Comparison of ENCODE assay signal across 20 cellular contexts in genomic region chr12:3527181-3527580, GRCh38.
A peak's percentile ranks its signal among the peaks of the same experiment; 100 is the strongest.
DNase-seq lines count a peak whose midpoint lies in the region; ATAC-seq lines count a peak whose summit lies in the region.
"Had no signal": no experiment of that assay in that cellular context is flagged by ENCODE, and none has a peak within 500 bp of the region (broad histone marks: within the 10 kb centered on the region; RNA-seq: fewer than 3 reads in every experiment).

No MANE protein-coding gene starts in this region.

- H3K4me3 ChIP-seq in ACC112 (ENCODE audit: low read depth, low read length), result no peak overlapping the region
- H3K4me3 ChIP-seq: left lung, upper lobe of right lung had no signal

- no peaks in the 10 kb centered on the region for H3K36me3 Mint-ChIP-seq in stimulated activated memory B cell treated with anti-CD40 and anti-IgM and Interleukin-4, amounts not matched to agents 10 μg/mL and 1 μg/mL and 100 μg/mL, for 72 hours

- H3K4me1 Mint-ChIP-seq in stimulated activated memory B cell treated with anti-CD40 and anti-IgM and Interleukin-4, amounts not matched to agents 10 μg/mL and 1 μg/mL and 100 μg/mL, for 72 hours, result no peaks in the 10 kb centered on the region

- no peak overlapping the region for H3K4me3 Mint-ChIP-seq in stimulated activated memory B cell treated with anti-CD40 and anti-IgM and Interleukin-4, amounts not matched to agents 10 μg/mL and 1 μg/mL and 100 μg/mL, for 72 hours
- H3K4me3 Mint-ChIP-seq: naive thymus-derived CD8-positive, alpha-beta T cell had no signal

- DNase-seq in HS-27A (ENCODE audit: low read depth) (peak; percentile 74), SW480 (ENCODE audit: low spot score) (peak; percentile 75), fibroblast of peridontal ligament (ENCODE audit: extremely low read depth) (peak; percentile 28), NCI-H1092 (lab: John Stamatoyannopoulos, UW) (no peak), T1000 (lab: John Stamatoyannopoulos, UW) (no peak)
- DNase-seq in activated CD4-positive, CD25-positive, alpha-beta regulatory T cell (lab: John Stamatoyannopoulos, UW), result no peak
- DNase-seq: activated T-cell treated with anti-CD3 and anti-CD28 coated beads, Interleukin-2, amount 50 U/mL, for 48 hours; aorta; DMS153; effector CD8-positive, alpha-beta T cell; hypothalamus; left lung; naive thymus-derived CD8-positive, alpha-beta T cell; right cardiac atrium; stimulated activated CD4-positive, alpha-beta T cell treated with anti-CD3 and anti-CD28 coated beads, Interleukin-2, amount 100 ng/mL, for 48 hours; upper lobe of right lung had no signal

- ATAC-seq in stimulated activated memory B cell treated with anti-CD40 and anti-IgM and Interleukin-4, amounts not matched to agents 10 μg/mL and 1 μg/mL and 100 μg/mL, for 72 hours, result no peak
- ATAC-seq: activated CD4-positive, CD25-positive, alpha-beta regulatory T cell treated with anti-CD3 and anti-CD28 coated beads, Interleukin-2, amount 50 U/mL, for 24 hours; left lung; naive thymus-derived CD8-positive, alpha-beta T cell; right cardiac atrium; upper lobe of right lung had no signal

- no peak overlapping the region for H3K27ac Mint-ChIP-seq in stimulated activated memory B cell treated with anti-CD40 and anti-IgM and Interleukin-4, amounts not matched to agents 10 μg/mL and 1 μg/mL and 100 μg/mL, for 72 hours
- H3K27ac Mint-ChIP-seq: naive thymus-derived CD8-positive, alpha-beta T cell had no signal

- H3K36me3 ChIP-seq in ACC112 (ENCODE audit: insufficient read depth, low read length), result 0 out of 2 replicates have a peak, but pooled peaks cover 2% of the 10 kb centered on the region
- H3K36me3 ChIP-seq: left lung, upper lobe of right lung had no signal

- peaks cover 3% of the 10 kb centered on the region for H3K4me1 ChIP-seq in ACC112 (ENCODE audit: control insufficient read depth, insufficient read depth, low read length, unreplicated experiment)
- H3K4me1 ChIP-seq: left lung, upper lobe of right lung had no signal

- H3K27me3 Mint-ChIP-seq in stimulated activated memory B cell treated with anti-CD40 and anti-IgM and Interleukin-4, amounts not matched to agents 10 μg/mL and 1 μg/mL and 100 μg/mL, for 72 hours, result peaks cover 14% of the 10 kb centered on the region

- H3K79me2 ChIP-seq in ACC112 (ENCODE audit: control insufficient read depth, insufficient read depth, low read length, unreplicated experiment), result no peaks in the 10 kb centered on the region

- no peak overlapping the region for H2AFZ ChIP-seq in ACC112 (ENCODE audit: low read length, unreplicated experiment)

- H3K27me3 ChIP-seq in ACC112 (ENCODE audit: insufficient read depth, low read length), result no peaks in the 10 kb centered on the region
- H3K27me3 ChIP-seq: upper lobe of right lung had no signal

- H3K9me3 Mint-ChIP-seq in stimulated activated memory B cell treated with anti-CD40 and anti-IgM and Interleukin-4, amounts not matched to agents 10 μg/mL and 1 μg/mL and 100 μg/mL, for 72 hours, result peaks cover 16% of the 10 kb centered on the region

- H3K27ac ChIP-seq in ACC112 (ENCODE audit: low read depth, low read length), result peak overlapping the region; percentile 9; the same call in 1 of the 2 replicates
- H3K27ac ChIP-seq: KMS-11, left lung, upper lobe of right lung had no signal

Comparison
In these comparisons a context has a peak if more than half of its experiments do, and no peak if none do; other contexts are left out.
1. DNase-seq: peak in HS-27A (single experiment), SW480 (single experiment) and fibroblast of peridontal ligament (single experiment); none in NCI-H1092 (single experiment), T1000 (single experiment) and activated CD4-positive, CD25-positive, alpha-beta regulatory T cell (0 of 4).